19 cellular contexts compared by ENCODE assay signal in genomic region chr20:33798444-33798843, GRCh38. TPM values are rescaled to one million over a fixed set of nuclear protein-coding genes. Genes with fewer than 3 reads are reported as not detected.
DNase-seq lines count a peak whose midpoint lies in the region; ATAC-seq, FAIRE-seq and TF ChIP-seq lines count a peak whose summit lies in the region.
"Had no signal": no experiment of that assay in that cellular context is flagged by ENCODE, and none has a peak within 500 bp of the region (broad histone marks: within the 10 kb centered on the region; RNA-seq: fewer than 3 reads in every experiment).

No MANE protein-coding gene starts in this region.

- BruUV-seq in HepG2 (replicated peaks; lab: Mats Ljungman, UMichigan), result no TSS peak

- DNase-seq in HepG2 (ENCODE audit: low spot score), result no peak
- DNase-seq in right lobe of liver, result no peak
- peak in 1 of 3 donors; percentile 55 for DNase-seq in mucosa of descending colon
- no peak for DNase-seq in stimulated activated naive B cell treated with anti-CD40 and anti-IgM and Interleukin-4, amounts not matched to agents 10 μg/mL and 1 μg/mL and 100 μg/mL, for 72 hours
- DNase-seq in ascending aorta (ENCODE audit: low spot score in 2 of 2), result no peak
- DNase-seq in T-helper 2 cell treated with Interferon-gamma antibody and Interleukin-4, amounts not matched to agents 5 μg/mL and 100 μg/mL, for 36 hours (ENCODE audit: low spot score), result no peak
- no peak for DNase-seq in HK-2 (ENCODE audit: unreplicated experiment)
- DNase-seq: CD4-positive, alpha-beta memory T cell; DMS79 treated with DMSO at 0.1 percent for 48 hours; GOT3; H7; HFFc6 had no signal

- H3K9ac ChIP-seq in HepG2 (ENCODE audit: insufficient read depth, low read depth, low read length), result no peak overlapping the region
- H3K9ac ChIP-seq: BLaER1 had no signal

- H3K4me2 ChIP-seq in HepG2 (ENCODE audit: low read depth, low read length), result no peak overlapping the region
- H3K4me2 ChIP-seq: A549, BLaER1 had no signal

- H3K27me3 Mint-ChIP-seq in stimulated activated naive B cell treated with anti-CD40 and anti-IgM and Interleukin-4, amounts not matched to agents 10 μg/mL and 1 μg/mL and 100 μg/mL, for 72 hours, result no peaks in the 10 kb centered on the region
- H3K27me3 Mint-ChIP-seq in T-helper 2 cell treated with Interferon-gamma antibody and Interleukin-4, amounts not matched to agents 5 μg/mL and 100 μg/mL, for 36 hours (ENCODE audit: low read depth), result peaks cover 3% of the 10 kb centered on the region
- H3K27me3 Mint-ChIP-seq: CD4-positive, alpha-beta memory T cell had no signal

- CTCF ChIA-PET in HepG2 (lab: Yijun Ruan, JAX; ENCODE audit: low intra/inter-chr PET ratio, low total read pairs), result no interaction called here

- H3K36me3 ChIP-seq in HepG2 (replicated peaks in 1 of 2; ENCODE audit: control insufficient read depth in 1 of 2, insufficient read depth in 2 of 2, low read length in 2 of 2) (no peaks in the 10 kb centered on the region), right lobe of liver (no peaks in the 10 kb centered on the region), esophagus (ENCODE audit: control insufficient read depth in 2 of 2, insufficient read depth in 2 of 2, low read length in 1 of 2) (no peaks in the 10 kb centered on the region), mucosa of descending colon (ENCODE audit: low read depth) (no peaks in the 10 kb centered on the region), ascending aorta (no peaks in the 10 kb centered on the region)
- H3K36me3 ChIP-seq: BLaER1 had no signal

- no peaks in the 10 kb centered on the region for H3K36me3 Mint-ChIP-seq in stimulated activated naive B cell treated with anti-CD40 and anti-IgM and Interleukin-4, amounts not matched to agents 10 μg/mL and 1 μg/mL and 100 μg/mL, for 72 hours
- no peaks in the 10 kb centered on the region for H3K36me3 Mint-ChIP-seq in T-helper 2 cell treated with Interferon-gamma antibody and Interleukin-4, amounts not matched to agents 5 μg/mL and 100 μg/mL, for 36 hours (ENCODE audit: low read depth)
- H3K36me3 Mint-ChIP-seq: CD14-positive monocyte; CD4-positive, alpha-beta memory T cell had no signal

- no peak for TF ChIP-seq RAD21 in HepG2 (CRISPR knock-in tag; IDR thresholded peaks at IDR 0.05)

- H3K9me3 ChIP-seq in HepG2 (ENCODE audit: low read length) (no peaks in the 10 kb centered on the region), right lobe of liver (no peaks in the 10 kb centered on the region), esophagus (ENCODE audit: control insufficient read depth in 2 of 2, insufficient read depth in 1 of 2, low read depth in 1 of 2, low read length in 1 of 2) (no peaks in the 10 kb centered on the region), mucosa of descending colon (no peaks in the 10 kb centered on the region), ascending aorta (no peaks in the 10 kb centered on the region)

- peak; percentile 51 for ATAC-seq in HepG2
- no peak for ATAC-seq in right lobe of liver
- peak; percentile 71 for ATAC-seq in mucosa of descending colon
- no peak for ATAC-seq in stimulated activated naive B cell treated with anti-CD40 and anti-IgM and Interleukin-4, amounts not matched to agents 10 μg/mL and 1 μg/mL and 100 μg/mL, for 72 hours (replicated peaks)
- ATAC-seq: GM12878, HCT116 had no signal

- H3K4me3 Mint-ChIP-seq in stimulated activated naive B cell treated with anti-CD40 and anti-IgM and Interleukin-4, amounts not matched to agents 10 μg/mL and 1 μg/mL and 100 μg/mL, for 72 hours, result no peak overlapping the region
- H3K4me3 Mint-ChIP-seq in T-helper 2 cell treated with Interferon-gamma antibody and Interleukin-4, amounts not matched to agents 5 μg/mL and 100 μg/mL, for 36 hours, result no peak overlapping the region
- H3K4me3 Mint-ChIP-seq: CD14-positive monocyte, HFFc6 had no signal

- no peak for TF ChIP-seq EP300 in HepG2 (IDR thresholded peaks at IDR 0.05; ENCODE audit: low read depth in 2 of 2, low read length in 2 of 2)
- no peak for TF ChIP-seq EP300 in HepG2 (CRISPR knock-in tag; IDR thresholded peaks at IDR 0.05; ENCODE audit: borderline replicate concordance)

- TF ChIP-seq POLR2A in HepG2 (IDR thresholded peaks at IDR 0.05; ENCODE audit: insufficient read depth in 1 of 2, low read depth in 2 of 2, low read length in 2 of 2), result no peak
- no peak for TF ChIP-seq POLR2A in right lobe of liver (IDR thresholded peaks at IDR 0.05)

- H2AFZ ChIP-seq in HepG2 (ENCODE audit: low read length), result no peak overlapping the region

- H4K20me1 ChIP-seq in HepG2 (ENCODE audit: insufficient read depth, low read length), result no peaks in the 10 kb centered on the region
- H4K20me1 ChIP-seq: BLaER1 had no signal

- FAIRE-seq in HepG2 (lab: Jason Lieb, UNC), result no peak
- FAIRE-seq: A549, GM12878 had no signal

- POLR2A ChIA-PET in HepG2 (lab: Yijun Ruan, JAX), result interaction anchor here (1.2 kb wide), 1 partner anchor 27 kb away, joined by 3 read pairs; no protein-coding TSS in a partner anchor

- in situ Hi-C loops in HepG2 (cut with HindIII; ENCODE audit: extremely low pct_ligation_motif_present, low pct_unique_long_range_greater_than_20kb), result no loop called here

- H3K27ac ChIP-seq in HepG2 (ENCODE audit: extremely low read length, insufficient read depth, low read length) (no peak overlapping the region), right lobe of liver (no peak overlapping the region), esophagus (ENCODE audit: low read depth in 2 of 2, low read length in 1 of 2) (peak overlapping the region; percentile 53 to 89), ascending aorta (no peak overlapping the region)
- H3K27ac ChIP-seq: 22Rv1, A549, BLaER1 had no signal

- H3K79me2 ChIP-seq in HepG2 (ENCODE audit: insufficient read depth, low read length), result no peaks in the 10 kb centered on the region

- intact Hi-C loops in HepG2 (cut with micrococcal nuclease; ENCODE audit: unreplicated experiment) (loop anchor here (10.0 kb wide), 1 partner anchor 276 kb away; no protein-coding TSS in a partner anchor), right lobe of liver (cut with DNase I) (no loop called here), mucosa of descending colon (cut with DNase I, micrococcal nuclease) (no loop called here), ascending aorta (cut with DNase I) (no loop called here)

- H3K9me3 Mint-ChIP-seq in stimulated activated naive B cell treated with anti-CD40 and anti-IgM and Interleukin-4, amounts not matched to agents 10 μg/mL and 1 μg/mL and 100 μg/mL, for 72 hours, result no peaks in the 10 kb centered on the region
- no peaks in the 10 kb centered on the region for H3K9me3 Mint-ChIP-seq in T-helper 2 cell treated with Interferon-gamma antibody and Interleukin-4, amounts not matched to agents 5 μg/mL and 100 μg/mL, for 36 hours
- H3K9me3 Mint-ChIP-seq: HFFc6 had no signal

- no peak for TF ChIP-seq CTCF in HepG2 (CRISPR knock-in tag; IDR thresholded peaks at IDR 0.05)
- TF ChIP-seq CTCF in right lobe of liver (IDR thresholded peaks at IDR 0.05), result no peak
- TF ChIP-seq CTCF in mucosa of descending colon (IDR thresholded peaks at IDR 0.05), result no peak
- TF ChIP-seq CTCF in ascending aorta (IDR thresholded peaks at IDR 0.05), result no peak

- 33% methylated on average over 4 of the region's 4 CpGs for WGBS in HepG2 (ENCODE audit: low lambda C conversion rate)
- 90% methylated on average over 2 of the region's 4 CpGs for WGBS in right lobe of liver (ENCODE audit: insufficient coverage, low coverage, low lambda C conversion rate, missing lambda C conversion rate)
- 87 to 93% methylated on average over 4 of the region's 4 CpGs for WGBS in esophagus, 2 donors

- no peak overlapping the region for H3K4me3 ChIP-seq in HepG2 (replicated peaks in 1 of 3; ENCODE audit: insufficient read depth in 1 of 3, low read depth in 2 of 3, low read length in 3 of 3)
- H3K4me3 ChIP-seq in right lobe of liver, result no peak overlapping the region
- no peak overlapping the region for H3K4me3 ChIP-seq in esophagus (ENCODE audit: low read depth in 1 of 2, low read length in 2 of 2)
- H3K4me3 ChIP-seq in mucosa of descending colon, result no peak overlapping the region
- H3K4me3 ChIP-seq in ascending aorta, result no peak overlapping the region
- H3K4me3 ChIP-seq: A549, BLaER1, GM12878 had no signal

- H3K4me1 Mint-ChIP-seq in stimulated activated naive B cell treated with anti-CD40 and anti-IgM and Interleukin-4, amounts not matched to agents 10 μg/mL and 1 μg/mL and 100 μg/mL, for 72 hours, result no peaks in the 10 kb centered on the region
- peaks cover 2% of the 10 kb centered on the region for H3K4me1 Mint-ChIP-seq in T-helper 2 cell treated with Interferon-gamma antibody and Interleukin-4, amounts not matched to agents 5 μg/mL and 100 μg/mL, for 36 hours (ENCODE audit: low read depth)
- H3K4me1 Mint-ChIP-seq: CD4-positive, alpha-beta memory T cell had no signal

- H3K27me3 ChIP-seq in HepG2 (ENCODE audit: control insufficient read depth in 1 of 2, insufficient read depth in 2 of 2, low read length in 2 of 2), result no peaks in the 10 kb centered on the region
- no peaks in the 10 kb centered on the region for H3K27me3 ChIP-seq in right lobe of liver
- no peaks in the 10 kb centered on the region for H3K27me3 ChIP-seq in esophagus (ENCODE audit: control insufficient read depth in 1 of 2, insufficient read depth in 2 of 2, low read length in 2 of 2)
- no peaks in the 10 kb centered on the region for H3K27me3 ChIP-seq in ascending aorta
- H3K27me3 ChIP-seq: BLaER1 had no signal

- peaks cover 22% of the 10 kb centered on the region for H3K4me1 ChIP-seq in HepG2 (ENCODE audit: insufficient read depth, low read length)
- H3K4me1 ChIP-seq in right lobe of liver, result no peaks in the 10 kb centered on the region
- peaks cover 2 to 6% of the 10 kb centered on the region in 2 donors for H3K4me1 ChIP-seq in esophagus (ENCODE audit: control insufficient read depth in 2 of 2, insufficient read depth in 2 of 2, low read length in 1 of 2)
- H3K4me1 ChIP-seq in mucosa of descending colon (ENCODE audit: low read depth), result peaks cover 12% of the 10 kb centered on the region
- H3K4me1 ChIP-seq in ascending aorta, result no peaks in the 10 kb centered on the region

- H3K27ac Mint-ChIP-seq in stimulated activated naive B cell treated with anti-CD40 and anti-IgM and Interleukin-4, amounts not matched to agents 10 μg/mL and 1 μg/mL and 100 μg/mL, for 72 hours, result peak overlapping the region; percentile 56
- H3K27ac Mint-ChIP-seq in T-helper 2 cell treated with Interferon-gamma antibody and Interleukin-4, amounts not matched to agents 5 μg/mL and 100 μg/mL, for 36 hours, result no peak overlapping the region
- H3K27ac Mint-ChIP-seq: HFFc6 had no signal

RNA-seq across cellular contexts. Expression of gene CHMP4B, which starts 12.7 kb away (rescaled TPM):
- total RNA-seq in HepG2 (2016; rRNA removed; fragmentation: Illumina TruSeq; extraction: Trizol) (40.1 and 55.7 TPM in 2 replicates), right lobe of liver (10 to 100 TPM; 21.0 to 40.8 (median 28.3) TPM), mucosa of descending colon (100 to 1,000 TPM; 167 to 230 (median 184) TPM), ascending aorta (42.8 TPM)
- total RNA-seq in HepG2 (2016; cell fraction: cytosol; rRNA removed; fragmentation: Illumina TruSeq; extraction: Trizol; ENCODE audit: low read depth), result 21.5 and 22.5 TPM in 2 replicates
- total RNA-seq in HepG2 (2016; cell fraction: insoluble cytoplasmic fraction; rRNA removed; fragmentation: Illumina TruSeq; extraction: Trizol), result 38.1 and 49.5 TPM in 2 replicates
- total RNA-seq in HepG2 (2016; cell fraction: membrane; rRNA removed; fragmentation: Illumina TruSeq; extraction: Trizol), result 48.4 and 51.3 TPM in 2 replicates
- 20.3 and 20.7 TPM in 2 replicates for total RNA-seq in HepG2 (2016; cell fraction: nucleus; rRNA removed; fragmentation: Illumina TruSeq; extraction: Trizol)
- polyA plus RNA-seq in HepG2 (2011; rRNA removed) (45.6 and 53.3 TPM in 2 replicates), esophagus (100 to 1,000 TPM; 116 to 136 TPM)
- polyA plus RNA-seq in HepG2 (2011; cell fraction: cytosol; rRNA removed), result 41.0 and 57.4 TPM in 2 replicates
- polyA plus RNA-seq in HepG2 (2011; cell fraction: nucleus; rRNA removed), result 16.8 and 22.7 TPM in 2 replicates
- 89.7 and 106 TPM in 2 replicates for polyA plus RNA-seq in HepG2 (2012)
- 70.9 and 93.4 TPM in 2 replicates for polyA plus RNA-seq in HepG2 (2016; cell fraction: cytosol; fragmentation: Illumina TruSeq; extraction: Trizol; ENCODE audit: low read depth)
- 148 and 160 TPM in 2 replicates for polyA plus RNA-seq in HepG2 (2016; cell fraction: insoluble cytoplasmic fraction; fragmentation: Illumina TruSeq; extraction: Trizol; ENCODE audit: low read depth)
- 107 and 129 TPM in 2 replicates for polyA plus RNA-seq in HepG2 (2016; cell fraction: membrane; fragmentation: Illumina TruSeq; extraction: Trizol; ENCODE audit: low read depth)
- polyA plus RNA-seq in HepG2 (2016; cell fraction: nucleus; fragmentation: Illumina TruSeq; extraction: Trizol; ENCODE audit: insufficient read depth, low read depth), result 88.7 and 93.2 TPM in 2 replicates
- 12.1 and 18.5 TPM in 2 replicates for polyA minus RNA-seq in HepG2 (2011; rRNA and poly(A)+ RNA removed; ENCODE audit: low replicate concordance)
- polyA minus RNA-seq in HepG2 (2011; cell fraction: cytosol; rRNA and poly(A)+ RNA removed), result 23.5 and 28.2 TPM in 2 replicates
- 9.5 and 11.8 TPM in 2 replicates for polyA minus RNA-seq in HepG2 (2011; cell fraction: nucleus; rRNA and poly(A)+ RNA removed)

Comparison
In these comparisons a context has a peak if more than half of its experiments do, and no peak if none do; other contexts are left out.
1. ATAC-seq: peak in HepG2 (single experiment) and mucosa of descending colon (single experiment); none in right lobe of liver (0 of 4) and stimulated activated naive B cell treated with anti-CD40 and anti-IgM and Interleukin-4, amounts not matched to agents 10 μg/mL and 1 μg/mL and 100 μg/mL, for 72 hours (0 of 2).
2. H3K27ac ChIP-seq: peak in esophagus (2 of 2); none in HepG2 (single experiment), right lobe of liver (0 of 3) and ascending aorta (0 of 2).